ENCODE assay signal across 21 cellular contexts in the genomic region with DNA sequence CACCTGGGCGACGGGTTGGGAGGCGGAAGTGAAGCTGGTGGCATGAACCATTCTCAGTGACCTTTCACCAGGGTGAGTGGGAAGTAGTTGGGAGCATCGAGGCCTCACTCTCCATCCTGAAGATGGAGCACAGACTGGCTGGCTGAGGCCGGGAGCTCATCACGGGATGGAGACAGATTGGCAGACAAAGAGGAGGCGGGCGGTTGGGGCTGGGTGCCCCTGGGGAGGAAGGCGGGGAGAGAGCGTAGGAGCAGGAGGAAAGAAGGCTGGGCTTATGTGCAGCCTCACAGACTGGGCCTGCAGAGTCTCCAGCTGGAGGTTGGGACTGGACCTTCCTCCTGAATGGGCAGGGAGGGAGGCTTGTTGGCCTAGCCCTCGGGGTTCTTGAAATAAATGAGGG. TPM values are rescaled to one million over a fixed set of nuclear protein-coding genes. Genes with fewer than 3 reads are reported as not detected.
DNase-seq lines count a peak whose midpoint lies in the region; ATAC-seq and TF ChIP-seq lines count a peak whose summit lies in the region.
"Had no signal": no experiment of that assay in that cellular context is flagged by ENCODE, and none has a peak within 500 bp of the region (broad histone marks: within the 10 kb centered on the region; RNA-seq: fewer than 3 reads in every experiment).

No MANE protein-coding gene starts in this region.

- H3K27ac Mint-ChIP-seq in glutamatergic neuron (ENCODE audit: unreplicated experiment) = peak overlapping the region; percentile 98
- H3K27ac Mint-ChIP-seq: IgD-negative memory B cell had no signal

- peaks cover 23% of the 10 kb centered on the region for H3K27me3 Mint-ChIP-seq in glutamatergic neuron (ENCODE audit: unreplicated experiment)

- TF ChIP-seq CTCF in glutamatergic neuron (IDR thresholded peaks at IDR 0.05; ENCODE audit: partially characterized antibody, unreplicated experiment) = no peak

- peak; percentile 34 for DNase-seq in NCI-H2227 (lab: John Stamatoyannopoulos, UW; ENCODE audit: unreplicated experiment)
- no peak for DNase-seq in NCI-H2227 treated with DMSO at 0.1 percent for 48 hours (lab: John Stamatoyannopoulos, UW)
- peak; percentile 21 for DNase-seq in NCI-H69 (lab: John Stamatoyannopoulos, UW)
- DNase-seq in glutamatergic neuron = peak; percentile 87
- DNase-seq in retina = peak; percentile 72
- no peak for DNase-seq in mucosa of gallbladder (ENCODE audit: low spot score)
- DNase-seq: 8988T, COR-L47, DMS79 treated with DMSO at 0.1 percent for 48 hours, GF-D8, HCEC 1CT, NCI-H1417, NCI-H2029 treated with DMSO at 0.1 percent for 48 hours, NCI-H748 treated with DMSO at 0.1 percent for 48 hours had no signal

- H3K4me3 Mint-ChIP-seq in glutamatergic neuron (ENCODE audit: unreplicated experiment) = peak overlapping the region; percentile 69
- H3K4me3 Mint-ChIP-seq: IgD-negative memory B cell had no signal

- H3K9me3 Mint-ChIP-seq in glutamatergic neuron (ENCODE audit: unreplicated experiment) = peaks cover 5% of the 10 kb centered on the region

- no peak for TF ChIP-seq POLR2A in GM18505 (IDR thresholded peaks at IDR 0.05; ENCODE audit: borderline replicate concordance, extremely low read depth, insufficient read depth, insufficient read length)

- H3K36me3 Mint-ChIP-seq in glutamatergic neuron (ENCODE audit: unreplicated experiment) = no peaks in the 10 kb centered on the region

- no peak for ATAC-seq in GM18505 (IDR thresholded peaks at IDR 0.05; ENCODE audit: unreplicated experiment)
- ATAC-seq in GM21381 (IDR thresholded peaks at IDR 0.05; ENCODE audit: unreplicated experiment) = no peak
- ATAC-seq: Panc1, Right ventricle myocardium inferior, SK-N-SH treated with all-trans-retinoic acid at 6 μM for 48 hours had no signal

- H3K4me1 Mint-ChIP-seq in glutamatergic neuron (ENCODE audit: low read depth, unreplicated experiment) = peaks cover 20% of the 10 kb centered on the region

RNA-seq across cellular contexts. Expression of gene SCRT2, which starts 44.2 kb away (rescaled TPM):
- 28.0 TPM for total RNA-seq in glutamatergic neuron (ENCODE audit: unreplicated experiment)
- total RNA-seq in mucosa of gallbladder = not detected
- total RNA-seq: LHCN-M2, Right ventricle myocardium inferior had no signal

RNA-seq across cellular contexts. Expression of gene SLC52A3, which starts 48.5 kb away (rescaled TPM):
- not detected for total RNA-seq in glutamatergic neuron (ENCODE audit: unreplicated experiment)
- total RNA-seq in mucosa of gallbladder = 7.5 TPM
- total RNA-seq: LHCN-M2 had no signal

Comparison
In these comparisons a context has a peak if more than half of its experiments do, and no peak if none do; other contexts are left out.
1. DNase-seq: peak in NCI-H2227 (single experiment), NCI-H69 (single experiment), glutamatergic neuron (single experiment) and retina (single experiment); none in NCI-H2227 treated with DMSO at 0.1 percent for 48 hours (single experiment) and mucosa of gallbladder (single experiment).
2. RNA of gene SCRT2, which starts 44.2 kb away (total RNA-seq): 28.0 TPM in glutamatergic neuron (single experiment); not detected in mucosa of gallbladder (single experiment); every median in the first group is over 10 times any median in the second.